ENCODE assay signal across 21 cellular contexts in genomic region chr16:89660146-89660545, GRCh38. TPM values are rescaled to one million over a fixed set of nuclear protein-coding genes. Genes with fewer than 3 reads are reported as not detected.
DNase-seq lines count a peak whose midpoint lies in the region; ATAC-seq, FAIRE-seq and TF ChIP-seq lines count a peak whose summit lies in the region.
"Had no signal": no experiment of that assay in that cellular context is flagged by ENCODE, and none has a peak within 500 bp of the region (broad histone marks: within the 10 kb centered on the region; RNA-seq: fewer than 3 reads in every experiment).

No MANE protein-coding gene starts in this region.

- H3K4me2 ChIP-seq in K562 (ENCODE audit: insufficient read depth, low read length): no peak overlapping the region

- POLR2A ChIA-PET in activated CD4-positive, alpha-beta T cell treated with anti-CD3 and anti-CD28 coated beads for 36 hours (lab: Charles Lee): interaction anchor here (0.6 kb wide), 1 partner anchor 134 kb away, joined by 3 read pairs; no protein-coding TSS in a partner anchor
- POLR2A ChIA-PET in K562 (lab: Yijun Ruan, JAX): interaction anchor here (0.5 to 1.1 kb wide), 4 partner anchors 27 to 1160 kb away, joined by 3 read pairs; no protein-coding TSS in a partner anchor

- H3K27me3 ChIP-seq in K562 (ENCODE audit: control insufficient read depth in 2 of 2, insufficient read depth in 2 of 2, low read length in 2 of 2): no peaks in the 10 kb centered on the region
- H3K27me3 ChIP-seq: BE2C had no signal

- TF ChIP-seq POLR2A in K562 (conservative IDR thresholded peaks at IDR 0.05): no peak

- CTCF ChIA-PET in activated CD4-positive, alpha-beta T cell treated with anti-CD3 and anti-CD28 coated beads for 36 hours (lab: Charles Lee): interaction anchor here (0.7 kb wide), 1 partner anchor 40 kb away, joined by 5 read pairs; no protein-coding TSS in a partner anchor
- CTCF ChIA-PET in K562 (lab: Yijun Ruan, JAX; ENCODE audit: low intra/inter-chr PET ratio): no interaction called here

- peaks cover 7 to 43% of the 10 kb centered on the region in 2 experiments; a peak in 3 of 5 replicates for H3K4me1 ChIP-seq in K562 (replicated peaks in 1 of 2; ENCODE audit: control insufficient read depth in 2 of 2, insufficient read depth in 2 of 2, low read length in 2 of 2)
- H3K4me1 ChIP-seq: BE2C had no signal

- FAIRE-seq in K562 (lab: Jason Lieb, UNC): no peak

- no peaks in the 10 kb centered on the region; the same call in 1 of the 2 replicates for H3K9me3 ChIP-seq in K562 (replicated peaks; ENCODE audit: control insufficient read depth, insufficient read depth, low read depth, low read length)
- H3K9me3 ChIP-seq: BE2C, HAP-1 had no signal

- H2AFZ ChIP-seq in K562 (ENCODE audit: low read depth, low read length): no peak overlapping the region

- H3K79me2 ChIP-seq in K562 (ENCODE audit: control insufficient read depth, insufficient read depth, low read length): peaks cover 55% of the 10 kb centered on the region

- in situ Hi-C loops in K562 (cut with MboI): no loop called here

- 89% methylated on average over 6 of the region's 7 CpGs for WGBS in K562 (ENCODE audit: insufficient coverage, low coverage, missing lambda C conversion rate)

- no peak for TF ChIP-seq CTCF in K562 (IDR thresholded peaks at IDR 0.05 in 2 of 3, conservative IDR thresholded peaks at IDR 0.05 in 1 of 3; ENCODE audit: insufficient read depth in 2 of 3, low read depth in 1 of 3, low read length in 3 of 3)
- TF ChIP-seq CTCF in type B pancreatic cell (conservative IDR thresholded peaks at IDR 0.05): no peak

- peak overlapping the region in 1 of 2 experiments; percentile 29; a peak in 1 of 4 replicates for H3K9ac ChIP-seq in K562 (ENCODE audit: insufficient read depth in 1 of 2, low read depth in 2 of 2, low read length in 2 of 2)

- DNase-seq in activated CD4-positive, alpha-beta T cell treated with anti-CD3 and anti-CD28 coated beads, Interleukin-2, amount 10 ng/mL, durations not matched to agents 24 days and 14 days: no peak
- no peak for DNase-seq in activated CD4-positive, alpha-beta T cell treated with anti-CD3 and anti-CD28 coated beads for 36 hours
- DNase-seq in stimulated activated naive CD8-positive, alpha-beta T cell treated with anti-CD3 and anti-CD28 coated beads, Interleukin-15, Interleukin-2, amounts not matched to agents 100 U/mL and 50 U/mL, for 24 hours: no peak
- DNase-seq in K562 (ENCODE audit: extremely low read depth in 1 of 4, low spot score in 3 of 4) (peak in 1 of 4 experiments; percentile 7), type B pancreatic cell (ENCODE audit: extremely low spot score, unreplicated experiment) (no peak)
- DNase-seq: 8988T, BE2C, DMS 273 treated with DMSO at 0.1 percent for 48 hours, KG1, NCI-H1048, NCI-H1694, NCI-H2107, NCI-H2227 treated with DMSO at 0.1 percent for 48 hours, NCI-H524 treated with DMSO at 0.1 percent for 48 hours, Right ventricle myocardium superior had no signal

- H3K4me1 Mint-ChIP-seq in activated CD4-positive, alpha-beta T cell treated with anti-CD3 and anti-CD28 coated beads, Interleukin-2, amount 10 ng/mL, durations not matched to agents 24 days and 14 days: peaks cover 29% of the 10 kb centered on the region
- H3K4me1 Mint-ChIP-seq in activated CD4-positive, alpha-beta T cell treated with anti-CD3 and anti-CD28 coated beads for 36 hours: peaks cover 24% of the 10 kb centered on the region
- peaks cover 29% of the 10 kb centered on the region for H3K4me1 Mint-ChIP-seq in stimulated activated naive CD8-positive, alpha-beta T cell treated with anti-CD3 and anti-CD28 coated beads, Interleukin-15, Interleukin-2, amounts not matched to agents 100 ng/mL and 50 ng/mL, for 24 hours (ENCODE audit: low read depth)
- peaks cover 7% of the 10 kb centered on the region for H3K4me1 Mint-ChIP-seq in type B pancreatic cell (ENCODE audit: unreplicated experiment)

- intact Hi-C loops in activated CD4-positive, alpha-beta T cell treated with anti-CD3 and anti-CD28 coated beads, Interleukin-2, amount 10 ng/mL, durations not matched to agents 24 days and 14 days (cut with micrococcal nuclease): no loop called here
- intact Hi-C loops in activated CD4-positive, alpha-beta T cell treated with anti-CD3 and anti-CD28 coated beads for 36 hours (cut with DNase I, micrococcal nuclease): no loop called here
- intact Hi-C loops in K562 (cut with micrococcal nuclease): no loop called here

- H3K4me3 Mint-ChIP-seq in activated CD4-positive, alpha-beta T cell treated with anti-CD3 and anti-CD28 coated beads, Interleukin-2, amount 10 ng/mL, durations not matched to agents 24 days and 14 days: peak overlapping the region; percentile 11
- no peak overlapping the region for H3K4me3 Mint-ChIP-seq in activated CD4-positive, alpha-beta T cell treated with anti-CD3 and anti-CD28 coated beads for 36 hours
- peak overlapping the region; percentile 10 for H3K4me3 Mint-ChIP-seq in stimulated activated naive CD8-positive, alpha-beta T cell treated with anti-CD3 and anti-CD28 coated beads, Interleukin-15, Interleukin-2, amounts not matched to agents 100 ng/mL and 50 ng/mL, for 24 hours
- H3K4me3 Mint-ChIP-seq in type B pancreatic cell: peak overlapping the region; percentile 45

- H3K36me3 Mint-ChIP-seq in activated CD4-positive, alpha-beta T cell treated with anti-CD3 and anti-CD28 coated beads, Interleukin-2, amount 10 ng/mL, durations not matched to agents 24 days and 14 days (ENCODE audit: low read depth): peaks cover 44% of the 10 kb centered on the region
- H3K36me3 Mint-ChIP-seq in activated CD4-positive, alpha-beta T cell treated with anti-CD3 and anti-CD28 coated beads for 36 hours (ENCODE audit: low read depth): peaks cover 31% of the 10 kb centered on the region
- H3K36me3 Mint-ChIP-seq in stimulated activated naive CD8-positive, alpha-beta T cell treated with anti-CD3 and anti-CD28 coated beads, Interleukin-15, Interleukin-2, amounts not matched to agents 100 ng/mL and 50 ng/mL, for 24 hours (ENCODE audit: low read depth): peaks cover 38% of the 10 kb centered on the region
- H3K36me3 Mint-ChIP-seq in type B pancreatic cell: peaks cover 33% of the 10 kb centered on the region

- BruUV-seq in K562 (replicated peaks; lab: Mats Ljungman, UMichigan): no TSS peak

- peaks cover 2% of the 10 kb centered on the region for H3K9me1 ChIP-seq in K562 (ENCODE audit: control insufficient read depth, insufficient read depth, low read length)

- H3K27ac ChIP-seq in K562 (ENCODE audit: extremely low read depth, low read depth, low read length): no peak overlapping the region

- H3K4me3 ChIP-seq in K562: no peak overlapping the region
- H3K4me3 ChIP-seq: HAP-1 had no signal

- no peak for ATAC-seq in activated CD4-positive, alpha-beta T cell treated with anti-CD3 and anti-CD28 coated beads for 36 hours
- no peak for ATAC-seq in stimulated activated naive CD8-positive, alpha-beta T cell treated with anti-CD3 and anti-CD28 coated beads, Interleukin-15, Interleukin-2, amounts not matched to agents 100 U/mL and 50 U/mL, for 24 hours
- no peak for ATAC-seq in K562
- no peak for ATAC-seq in GM19351 (IDR thresholded peaks at IDR 0.05; ENCODE audit: unreplicated experiment)
- no peak for ATAC-seq in GM18867 (IDR thresholded peaks at IDR 0.05; ENCODE audit: unreplicated experiment)
- ATAC-seq: SK-N-SH treated with all-trans-retinoic acid at 6 μM for 48 hours had no signal

- no peaks in the 10 kb centered on the region; the same call in 1 of the 2 replicates for H4K20me1 ChIP-seq in K562 (replicated peaks; ENCODE audit: control insufficient read depth, insufficient read depth, low read length)

- no peak overlapping the region for H3K27ac Mint-ChIP-seq in activated CD4-positive, alpha-beta T cell treated with anti-CD3 and anti-CD28 coated beads, Interleukin-2, amount 10 ng/mL, durations not matched to agents 24 days and 14 days
- no peak overlapping the region for H3K27ac Mint-ChIP-seq in activated CD4-positive, alpha-beta T cell treated with anti-CD3 and anti-CD28 coated beads for 36 hours
- H3K27ac Mint-ChIP-seq in stimulated activated naive CD8-positive, alpha-beta T cell treated with anti-CD3 and anti-CD28 coated beads, Interleukin-15, Interleukin-2, amounts not matched to agents 100 ng/mL and 50 ng/mL, for 24 hours: no peak overlapping the region
- H3K27ac Mint-ChIP-seq in type B pancreatic cell: no peak overlapping the region

- TF ChIP-seq EP300 in K562 (IDR thresholded peaks at IDR 0.05; ENCODE audit: low read length): no peak

- no peaks in the 10 kb centered on the region for H3K27me3 Mint-ChIP-seq in activated CD4-positive, alpha-beta T cell treated with anti-CD3 and anti-CD28 coated beads, Interleukin-2, amount 10 ng/mL, durations not matched to agents 24 days and 14 days
- H3K27me3 Mint-ChIP-seq in activated CD4-positive, alpha-beta T cell treated with anti-CD3 and anti-CD28 coated beads for 36 hours: no peaks in the 10 kb centered on the region
- H3K27me3 Mint-ChIP-seq in stimulated activated naive CD8-positive, alpha-beta T cell treated with anti-CD3 and anti-CD28 coated beads, Interleukin-15, Interleukin-2, amounts not matched to agents 100 ng/mL and 50 ng/mL, for 24 hours: no peaks in the 10 kb centered on the region
- H3K27me3 Mint-ChIP-seq in type B pancreatic cell: no peaks in the 10 kb centered on the region

- TF ChIP-seq RAD21 in K562 (CRISPR knock-in tag; conservative IDR thresholded peaks at IDR 0.05 in 1 of 2, IDR thresholded peaks at IDR 0.05 in 1 of 2): no peak

- no peaks in the 10 kb centered on the region for H3K9me3 Mint-ChIP-seq in activated CD4-positive, alpha-beta T cell treated with anti-CD3 and anti-CD28 coated beads, Interleukin-2, amount 10 ng/mL, durations not matched to agents 24 days and 14 days
- H3K9me3 Mint-ChIP-seq in activated CD4-positive, alpha-beta T cell treated with anti-CD3 and anti-CD28 coated beads for 36 hours (ENCODE audit: low read depth): no peaks in the 10 kb centered on the region
- H3K9me3 Mint-ChIP-seq in stimulated activated naive CD8-positive, alpha-beta T cell treated with anti-CD3 and anti-CD28 coated beads, Interleukin-15, Interleukin-2, amounts not matched to agents 100 ng/mL and 50 ng/mL, for 24 hours: no peaks in the 10 kb centered on the region
- H3K9me3 Mint-ChIP-seq in type B pancreatic cell: no peaks in the 10 kb centered on the region

- H3K36me3 ChIP-seq in K562 (ENCODE audit: control insufficient read depth, insufficient read depth, low read length): peaks cover 47% of the 10 kb centered on the region

RNA-seq across cellular contexts. Expression of gene SPATA33, which starts 2.5 kb away (rescaled TPM):
- 14.6 and 17.2 TPM in 2 replicates for total RNA-seq in activated CD4-positive, alpha-beta T cell treated with anti-CD3 and anti-CD28 coated beads, Interleukin-2, amount 10 ng/mL, durations not matched to agents 24 days and 14 days
- total RNA-seq in activated CD4-positive, alpha-beta T cell treated with anti-CD3 and anti-CD28 coated beads for 36 hours: 10 to 100 TPM in 1 of 2 experiments, 1 to 10 TPM in 1; 6.8 to 11.6 TPM
- 39.5 and 51.6 TPM in 2 replicates for total RNA-seq in K562 (2011; cell fraction: chromatin; rRNA removed; ENCODE audit: low replicate concordance)
- total RNA-seq in K562 (2011; cell fraction: nucleolus; rRNA removed): 25.5 and 30.5 TPM in 2 replicates
- 30.6 and 33.0 TPM in 2 replicates for total RNA-seq in K562 (2011; cell fraction: nucleoplasm; rRNA removed)
- total RNA-seq in K562 (2014; rRNA removed) (9.7 and 14.0 TPM in 2 replicates), K562 (2014; rRNA removed; fragmentation: Illumina TruSeq; extraction: Trizol) (10.5 and 11.8 TPM in 2 replicates), K562 (2015; rRNA removed; fragmentation: Illumina TruSeq; extraction: Trizol) (11.2 and 14.9 TPM in 2 replicates), K562 (2021) (18.2 and 19.7 TPM in 2 replicates), type B pancreatic cell (ENCODE audit: low replicate concordance) (11.7 and 23.2 TPM in 2 replicates)
- polyA plus RNA-seq in K562 (2011; rRNA removed) (9.8 and 11.8 TPM in 2 replicates), K562 (2014; fragmentation: Illumina TruSeq; extraction: Trizol) (15.6 and 20.0 TPM in 2 replicates), K562 (2014; fragmentation: Nextera tagmentation; extraction: Ambion mirVana) (1 to 10 TPM; 4.0 to 5.4 TPM), K562 (2014; rRNA removed) (16.4 and 18.1 TPM in 2 replicates)
- polyA plus RNA-seq in K562 (2011; cell fraction: cytosol; rRNA removed): 10.3 and 12.0 TPM in 2 replicates
- 26.2 and 27.8 TPM in 2 replicates for polyA plus RNA-seq in K562 (2011; cell fraction: nucleus; rRNA removed)
- polyA plus RNA-seq in K562 (2012): 13.1 and 14.5 TPM in 2 replicates
- polyA minus RNA-seq in K562 (2011; rRNA and poly(A)+ RNA removed): 7.6 and 7.7 TPM in 2 replicates
- polyA minus RNA-seq in K562 (2011; cell fraction: cytosol; rRNA and poly(A)+ RNA removed): 4.0 and 5.6 TPM in 2 replicates
- 6.1 and 8.0 TPM in 2 replicates for polyA minus RNA-seq in K562 (2011; cell fraction: nucleus; rRNA and poly(A)+ RNA removed)

RNA-seq across cellular contexts. Expression of gene CHMP1A, which starts 2.6 kb away (rescaled TPM):
- total RNA-seq in activated CD4-positive, alpha-beta T cell treated with anti-CD3 and anti-CD28 coated beads, Interleukin-2, amount 10 ng/mL, durations not matched to agents 24 days and 14 days: 83.7 and 84.3 TPM in 2 replicates
- total RNA-seq in activated CD4-positive, alpha-beta T cell treated with anti-CD3 and anti-CD28 coated beads for 36 hours: 10 to 100 TPM; 37.9 to 67.3 TPM
- 34.5 and 132 TPM in 2 replicates for total RNA-seq in K562 (2011; cell fraction: chromatin; rRNA removed; ENCODE audit: low replicate concordance)
- 88.4 and 95.0 TPM in 2 replicates for total RNA-seq in K562 (2011; cell fraction: nucleolus; rRNA removed)
- total RNA-seq in K562 (2011; cell fraction: nucleoplasm; rRNA removed): 50.6 and 56.7 TPM in 2 replicates
- 64.5 and 76.7 TPM in 2 replicates for total RNA-seq in K562 (2014; rRNA removed)
- 17.2 and 22.0 TPM in 2 replicates for total RNA-seq in K562 (2014; rRNA removed; fragmentation: Illumina TruSeq; extraction: Trizol)
- total RNA-seq in K562 (2015; rRNA removed; fragmentation: Illumina TruSeq; extraction: Trizol): 45.4 and 48.3 TPM in 2 replicates
- total RNA-seq in K562 (2021): 79.6 and 79.9 TPM in 2 replicates
- 45.2 and 53.9 TPM in 2 replicates for polyA plus RNA-seq in K562 (2011; rRNA removed)
- 58.4 and 113 TPM in 2 replicates for polyA plus RNA-seq in K562 (2011; cell fraction: cytosol; rRNA removed)
- 80.8 and 127 TPM in 2 replicates for polyA plus RNA-seq in K562 (2011; cell fraction: nucleus; rRNA removed)
- polyA plus RNA-seq in K562 (2012): 49.1 and 58.8 TPM in 2 replicates
- 40.9 and 55.6 TPM in 2 replicates for polyA plus RNA-seq in K562 (2014; fragmentation: Illumina TruSeq; extraction: Trizol)
- polyA plus RNA-seq in K562 (2014; fragmentation: Nextera tagmentation; extraction: Ambion mirVana): 1 to 10 TPM in 1 of 2 experiments, under 1 TPM in 1; 0.83 to 3.3 TPM
- polyA plus RNA-seq in K562 (2014; rRNA removed): 74.2 and 83.1 TPM in 2 replicates
- polyA minus RNA-seq in K562 (2011; rRNA and poly(A)+ RNA removed): 20.8 and 35.5 TPM in 2 replicates
- 45.2 and 46.4 TPM in 2 replicates for polyA minus RNA-seq in K562 (2011; cell fraction: cytosol; rRNA and poly(A)+ RNA removed)
- polyA minus RNA-seq in K562 (2011; cell fraction: nucleus; rRNA and poly(A)+ RNA removed): 19.0 and 21.8 TPM in 2 replicates
- 93.4 and 104 TPM in 2 replicates for total RNA-seq in type B pancreatic cell (ENCODE audit: low replicate concordance)

RNA-seq across cellular contexts. Expression of gene CDK10, which starts 26.3 kb away (rescaled TPM):
- 104 and 108 TPM in 2 replicates for total RNA-seq in activated CD4-positive, alpha-beta T cell treated with anti-CD3 and anti-CD28 coated beads, Interleukin-2, amount 10 ng/mL, durations not matched to agents 24 days and 14 days
- 10 to 100 TPM; 78.1 to 89.8 TPM for total RNA-seq in activated CD4-positive, alpha-beta T cell treated with anti-CD3 and anti-CD28 coated beads for 36 hours
- total RNA-seq in K562 (2011; cell fraction: chromatin; rRNA removed; ENCODE audit: low replicate concordance): 275 and 586 TPM in 2 replicates
- total RNA-seq in K562 (2011; cell fraction: nucleolus; rRNA removed): 284 and 289 TPM in 2 replicates
- 252 and 255 TPM in 2 replicates for total RNA-seq in K562 (2011; cell fraction: nucleoplasm; rRNA removed)
- total RNA-seq in K562 (2014; rRNA removed) (40.1 and 55.8 TPM in 2 replicates), K562 (2014; rRNA removed; fragmentation: Illumina TruSeq; extraction: Trizol) (25.5 and 34.8 TPM in 2 replicates), K562 (2015; rRNA removed; fragmentation: Illumina TruSeq; extraction: Trizol) (35.8 and 40.3 TPM in 2 replicates), K562 (2021) (65.1 and 75.4 TPM in 2 replicates), type B pancreatic cell (ENCODE audit: low replicate concordance) (104 and 132 TPM in 2 replicates)
- polyA plus RNA-seq in K562 (2011; rRNA removed) (55.9 and 77.3 TPM in 2 replicates), K562 (2014; fragmentation: Illumina TruSeq; extraction: Trizol) (38.0 and 46.5 TPM in 2 replicates), K562 (2014; fragmentation: Nextera tagmentation; extraction: Ambion mirVana) (1 to 10 TPM; 2.0 to 3.3 TPM), K562 (2014; rRNA removed) (75.0 and 85.1 TPM in 2 replicates)
- 39.7 and 56.1 TPM in 2 replicates for polyA plus RNA-seq in K562 (2011; cell fraction: cytosol; rRNA removed)
- polyA plus RNA-seq in K562 (2011; cell fraction: nucleus; rRNA removed): 756 and 811 TPM in 2 replicates
- 45.3 and 62.2 TPM in 2 replicates for polyA plus RNA-seq in K562 (2012)
- polyA minus RNA-seq in K562 (2011; rRNA and poly(A)+ RNA removed): 21.7 and 25.8 TPM in 2 replicates
- polyA minus RNA-seq in K562 (2011; cell fraction: cytosol; rRNA and poly(A)+ RNA removed): 16.0 and 16.3 TPM in 2 replicates
- 56.4 and 75.0 TPM in 2 replicates for polyA minus RNA-seq in K562 (2011; cell fraction: nucleus; rRNA and poly(A)+ RNA removed)

RNA-seq across cellular contexts. Expression of gene SPATA2L, which starts 41.4 kb away (rescaled TPM):
- 12.8 and 13.2 TPM in 2 replicates for total RNA-seq in activated CD4-positive, alpha-beta T cell treated with anti-CD3 and anti-CD28 coated beads, Interleukin-2, amount 10 ng/mL, durations not matched to agents 24 days and 14 days
- total RNA-seq in activated CD4-positive, alpha-beta T cell treated with anti-CD3 and anti-CD28 coated beads for 36 hours: 1 to 10 TPM; 4.9 to 6.5 TPM
- 4.8 and 30.8 TPM in 2 replicates for total RNA-seq in K562 (2011; cell fraction: chromatin; rRNA removed; ENCODE audit: low replicate concordance)
- 32.7 and 32.9 TPM in 2 replicates for total RNA-seq in K562 (2011; cell fraction: nucleolus; rRNA removed)
- total RNA-seq in K562 (2011; cell fraction: nucleoplasm; rRNA removed): 10.5 and 10.9 TPM in 2 replicates
- total RNA-seq in K562 (2014; rRNA removed) (17.0 and 19.7 TPM in 2 replicates), K562 (2014; rRNA removed; fragmentation: Illumina TruSeq; extraction: Trizol) (0.26 and 0.47 TPM in 2 replicates), K562 (2015; rRNA removed; fragmentation: Illumina TruSeq; extraction: Trizol) (4.3 and 5.1 TPM in 2 replicates), K562 (2021) (19.2 and 19.4 TPM in 2 replicates), type B pancreatic cell (ENCODE audit: low replicate concordance) (12.6 and 18.5 TPM in 2 replicates)
- polyA plus RNA-seq in K562 (2011; rRNA removed) (4.0 and 4.5 TPM in 2 replicates), K562 (2014; fragmentation: Illumina TruSeq; extraction: Trizol) (1.1 and 3.7 TPM in 2 replicates), K562 (2014; fragmentation: Nextera tagmentation; extraction: Ambion mirVana) (under 1 TPM in 1 of 2 experiments, not detected in 1; 0.13 TPM), K562 (2014; rRNA removed) (11.5 and 15.2 TPM in 2 replicates)
- polyA plus RNA-seq in K562 (2011; cell fraction: cytosol; rRNA removed): 5.7 and 25.8 TPM in 2 replicates
- 10.9 and 25.7 TPM in 2 replicates for polyA plus RNA-seq in K562 (2011; cell fraction: nucleus; rRNA removed)
- polyA plus RNA-seq in K562 (2012): 11.3 and 11.6 TPM in 2 replicates
- polyA minus RNA-seq in K562 (2011; rRNA and poly(A)+ RNA removed): 0.33 and 1.8 TPM in 2 replicates
- polyA minus RNA-seq in K562 (2011; cell fraction: cytosol; rRNA and poly(A)+ RNA removed): 7.8 and 11.9 TPM in 2 replicates
- 5.7 and 11.7 TPM in 2 replicates for polyA minus RNA-seq in K562 (2011; cell fraction: nucleus; rRNA and poly(A)+ RNA removed)

RNA-seq across cellular contexts. Expression of gene DPEP1, which starts 46.7 kb away (rescaled TPM):
- not detected in 2 replicates for total RNA-seq in activated CD4-positive, alpha-beta T cell treated with anti-CD3 and anti-CD28 coated beads, Interleukin-2, amount 10 ng/mL, durations not matched to agents 24 days and 14 days
- total RNA-seq in activated CD4-positive, alpha-beta T cell treated with anti-CD3 and anti-CD28 coated beads for 36 hours: not detected
- 0.23 TPM in 1 of 2 replicates, not detected in the other for total RNA-seq in K562 (2011; cell fraction: chromatin; rRNA removed; ENCODE audit: low replicate concordance)
- 0.67 and 1.3 TPM in 2 replicates for total RNA-seq in K562 (2011; cell fraction: nucleolus; rRNA removed)
- 0.46 TPM in 1 of 2 replicates, not detected in the other for total RNA-seq in K562 (2011; cell fraction: nucleoplasm; rRNA removed)
- 0.14 TPM in 1 of 2 replicates, not detected in the other for total RNA-seq in K562 (2014; rRNA removed)
- total RNA-seq in K562 (2014; rRNA removed; fragmentation: Illumina TruSeq; extraction: Trizol): not detected in 2 replicates
- total RNA-seq in K562 (2015; rRNA removed; fragmentation: Illumina TruSeq; extraction: Trizol): not detected in 2 replicates
- total RNA-seq in K562 (2021): 0.20 and 0.22 TPM in 2 replicates
- polyA plus RNA-seq in K562 (2011; rRNA removed): 0.31 and 0.34 TPM in 2 replicates
- polyA plus RNA-seq in K562 (2011; cell fraction: cytosol; rRNA removed): 0.22 and 1.2 TPM in 2 replicates
- polyA plus RNA-seq in K562 (2011; cell fraction: nucleus; rRNA removed): 1.1 TPM in 2 replicates
- polyA plus RNA-seq in K562 (2012): 0.17 and 0.21 TPM in 2 replicates
- 0.08 TPM in 1 of 2 replicates, not detected in the other for polyA plus RNA-seq in K562 (2014; fragmentation: Illumina TruSeq; extraction: Trizol)
- not detected for polyA plus RNA-seq in K562 (2014; fragmentation: Nextera tagmentation; extraction: Ambion mirVana)
- 0.18 TPM in 1 of 2 replicates, not detected in the other for polyA plus RNA-seq in K562 (2014; rRNA removed)
- polyA minus RNA-seq in K562 (2011; rRNA and poly(A)+ RNA removed): not detected in 2 replicates
- not detected in 2 replicates for polyA minus RNA-seq in K562 (2011; cell fraction: cytosol; rRNA and poly(A)+ RNA removed)
- not detected in 2 replicates for polyA minus RNA-seq in K562 (2011; cell fraction: nucleus; rRNA and poly(A)+ RNA removed)
- 13.4 and 16.7 TPM in 2 replicates for total RNA-seq in type B pancreatic cell (ENCODE audit: low replicate concordance)
- total RNA-seq: Daoy, Right ventricle myocardium superior had no signal
